Comparison of ENCODE assay signal across 12 cellular contexts in genomic region chr22:44758354-44758969, GRCh38. TPM values are rescaled to one million over a fixed set of nuclear protein-coding genes. Genes with fewer than 3 reads are reported as not detected.
DNase-seq lines count a peak whose midpoint lies in the region; ATAC-seq and TF ChIP-seq lines count a peak whose summit lies in the region.
"Had no signal": no experiment of that assay in that cellular context is flagged by ENCODE, and none has a peak within 500 bp of the region (broad histone marks: within the 10 kb centered on the region; RNA-seq: fewer than 3 reads in every experiment).

No MANE protein-coding gene starts in this region.

- H4K20me1 ChIP-seq in PC-9 (ENCODE audit: insufficient read depth) = peaks cover 44% of the 10 kb centered on the region

- CTCF ChIA-PET in PC-9 (lab: Charles Lee) = no interaction called here

- H2AFZ ChIP-seq in PC-9 = no peak overlapping the region

- ATAC-seq in esophagus mucosa (peak; percentile 21), HG03175 (IDR thresholded peaks at IDR 0.05; ENCODE audit: unreplicated experiment) (no peak), HG02970 (IDR thresholded peaks at IDR 0.05; ENCODE audit: low FRiP score, unreplicated experiment) (no peak)

- H3K9me2 ChIP-seq in PC-9 (ENCODE audit: insufficient read depth) = no peaks in the 10 kb centered on the region

- H3K4me3 ChIP-seq in PC-9 = no peak overlapping the region

- peaks cover 27% of the 10 kb centered on the region for H3F3A ChIP-seq in PC-9 (ENCODE audit: insufficient read depth, low read depth)

- H3K4me1 ChIP-seq in PC-9 (replicated peaks; ENCODE audit: insufficient read depth) = peaks cover 47% of the 10 kb centered on the region

- no TSS peak for BruUV-seq in PC-9 (replicated peaks; lab: Mats Ljungman, UMichigan)

- no peak overlapping the region for H3K27ac ChIP-seq in PC-9
- H3K27ac ChIP-seq: WERI-Rb-1 had no signal

- POLR2A ChIA-PET in PC-9 (lab: Charles Lee; ENCODE audit: unreplicated experiment) = no interaction called here

- peaks cover 88% of the 10 kb centered on the region for H3K79me2 ChIP-seq in PC-9 (ENCODE audit: low read depth)

- intact Hi-C loops in PC-9 (cut with micrococcal nuclease; ENCODE audit: unreplicated experiment) = no loop called here

- H3K27me3 ChIP-seq in PC-9 (ENCODE audit: insufficient read depth, low read depth) = no peaks in the 10 kb centered on the region

- peak overlapping the region; percentile 41; the same call in 1 of the 2 replicates for H3K4me2 ChIP-seq in PC-9

- DNase-seq in DMS53 (lab: John Stamatoyannopoulos, UW) (peak; percentile 48), DMS53 treated with DMSO at 0.1 percent for 48 hours (lab: John Stamatoyannopoulos, UW; ENCODE audit: unreplicated experiment) (no peak), PC-9 (peak in 1 of 2 experiments; percentile 49), stromal cell of bone marrow (ENCODE audit: low read depth) (peak; percentile 18), germinal center (ENCODE audit: low spot score) (no peak)
- DNase-seq: dermis blood vessel endothelial cell; Karpas-422; stimulated activated CD4-positive, alpha-beta T cell treated with anti-CD3 and anti-CD28 coated beads, Interleukin-2, amount 100 ng/mL, for 24 hours; WERI-Rb-1 had no signal

- TF ChIP-seq CTCF in PC-9 (conservative IDR thresholded peaks at IDR 0.05) = no peak

- no peaks in the 10 kb centered on the region for H3K36me3 ChIP-seq in PC-9 (ENCODE audit: low read depth)
- H3K36me3 ChIP-seq: WERI-Rb-1 had no signal

- no peaks in the 10 kb centered on the region for H3K9me3 ChIP-seq in PC-9 (ENCODE audit: insufficient read depth, low read depth)

RNA-seq across cellular contexts. Expression of gene ARHGAP8, which starts 6.1 kb away (rescaled TPM):
- 114 and 130 TPM in 2 replicates for total RNA-seq in PC-9 (2021)
- total RNA-seq in esophagus mucosa = 8.9 TPM
- total RNA-seq: dermis blood vessel endothelial cell had no signal

RNA-seq across cellular contexts. Expression of gene PRR5, which starts 56.5 kb away (rescaled TPM):
- 22.1 and 27.3 TPM in 2 replicates for total RNA-seq in PC-9 (2021)
- total RNA-seq in esophagus mucosa = 11.1 TPM

Comparison
In these comparisons a context has a peak if more than half of its experiments do, and no peak if none do; other contexts are left out.
1. DNase-seq: peak in DMS53 (single experiment) and stromal cell of bone marrow (single experiment); none in DMS53 treated with DMSO at 0.1 percent for 48 hours (single experiment) and germinal center (single experiment).
2. RNA of gene ARHGAP8, which starts 6.1 kb away (total RNA-seq): 114 to 130 TPM in PC-9; 8.9 TPM in esophagus mucosa (single experiment); every median in the first group is over 10 times any median in the second.